Comparison of ENCODE assay signal across 19 cellular contexts in the genomic region with DNA sequence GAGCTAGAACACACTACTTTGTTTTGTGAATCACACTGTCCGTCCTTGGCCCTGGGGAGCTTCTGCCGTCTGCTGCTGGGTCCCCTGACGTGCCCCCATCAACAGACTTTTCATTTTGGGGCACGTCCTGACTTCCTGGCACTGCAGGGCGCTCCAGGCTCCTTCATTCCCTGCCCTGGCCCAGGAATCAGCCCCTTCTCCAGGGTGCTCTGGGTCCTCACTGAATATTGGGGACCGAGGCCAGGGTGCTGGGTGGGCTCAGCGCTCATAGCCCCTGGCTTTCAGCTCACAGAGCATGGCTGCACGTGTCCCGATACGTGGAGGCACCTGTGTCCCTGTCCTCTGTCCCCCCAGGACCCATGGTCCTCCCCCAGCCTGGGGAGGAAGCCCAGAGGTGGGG. TPM values are rescaled to one million over a fixed set of nuclear protein-coding genes. Genes with fewer than 3 reads are reported as not detected.
DNase-seq lines count a peak whose midpoint lies in the region; ATAC-seq and TF ChIP-seq lines count a peak whose summit lies in the region.
"Had no signal": no experiment of that assay in that cellular context is flagged by ENCODE, and none has a peak within 500 bp of the region (broad histone marks: within the 10 kb centered on the region; RNA-seq: fewer than 3 reads in every experiment).

No MANE protein-coding gene starts in this region.

- POLR2A ChIA-PET in WTC11 (lab: Charles Lee), result interaction anchor here (0.7 kb wide), 1 partner anchor 22 kb away, joined by 7 read pairs; no protein-coding TSS in a partner anchor

- CTCF ChIA-PET in WTC11 (lab: Charles Lee), result interaction anchor here (0.6 kb wide), 1 partner anchor 29 kb away, joined by 3 read pairs; no protein-coding TSS in a partner anchor

- peaks cover 26% of the 10 kb centered on the region for H3K4me1 Mint-ChIP-seq in WTC11
- peaks cover 13% of the 10 kb centered on the region for H3K4me1 Mint-ChIP-seq in nephron
- H3K4me1 Mint-ChIP-seq in mesothelial cell of epicardium, result peaks cover 20% of the 10 kb centered on the region

- DNase-seq in WTC11 (ENCODE audit: low spot score) (no peak), mesothelial cell of epicardium (ENCODE audit: low spot score in 2 of 2, unreplicated experiment in 2 of 2) (no peak)
- DNase-seq: MG63, NCI-H1436, NCI-H187 treated with DMSO at 0.1 percent for 48 hours, NCI-H2107, NCI-H446 treated with DMSO at 0.1 percent for 48 hours, NCI-H526 treated with DMSO at 0.1 percent for 48 hours, PC-3, RPMI8226, SHP77 treated with DMSO at 0.1 percent for 48 hours, SK-N-SH had no signal

- no peak for ATAC-seq in WTC11
- ATAC-seq in HG03432 (IDR thresholded peaks at IDR 0.05; ENCODE audit: unreplicated experiment), result no peak
- no peak for ATAC-seq in HG03521 (IDR thresholded peaks at IDR 0.05; ENCODE audit: unreplicated experiment)
- ATAC-seq: GM23338, PC-3 had no signal

- H3K4me3 Mint-ChIP-seq in WTC11, result no peak overlapping the region
- H3K4me3 Mint-ChIP-seq in nephron, result no peak overlapping the region
- no peak overlapping the region for H3K4me3 Mint-ChIP-seq in mesothelial cell of epicardium
- H3K4me3 Mint-ChIP-seq: GM23338 had no signal

- H3K9me3 Mint-ChIP-seq in WTC11 (no peaks in the 10 kb centered on the region), nephron (no peaks in the 10 kb centered on the region), mesothelial cell of epicardium (no peaks in the 10 kb centered on the region)
- H3K9me3 Mint-ChIP-seq: GM23338 had no signal

- no peaks in the 10 kb centered on the region for H3K36me3 Mint-ChIP-seq in WTC11
- H3K36me3 Mint-ChIP-seq in nephron (ENCODE audit: low read depth), result no peaks in the 10 kb centered on the region
- peaks cover 4% of the 10 kb centered on the region for H3K36me3 Mint-ChIP-seq in mesothelial cell of epicardium

- H3K27ac ChIP-seq in 22Rv1, result peak overlapping the region; percentile 36; the same call in 1 of the 2 replicates
- H3K27ac ChIP-seq: C4-2B had no signal

- H3K27me3 Mint-ChIP-seq in WTC11 (ENCODE audit: low read depth), result peaks cover 2% of the 10 kb centered on the region; the same call in 1 of the 2 replicates
- no peaks in the 10 kb centered on the region for H3K27me3 Mint-ChIP-seq in nephron (ENCODE audit: low read depth)
- no peaks in the 10 kb centered on the region for H3K27me3 Mint-ChIP-seq in mesothelial cell of epicardium (ENCODE audit: low read depth)

- TF ChIP-seq CTCF in 22Rv1 (IDR thresholded peaks at IDR 0.05) (no peak), WTC11 (IDR thresholded peaks at IDR 0.05) (no peak), nephron (IDR thresholded peaks at IDR 0.05; ENCODE audit: unreplicated experiment in 3 of 3) (no peak), mesothelial cell of epicardium (IDR thresholded peaks at IDR 0.05; ENCODE audit: unreplicated experiment) (no peak)

- H3K27ac Mint-ChIP-seq in WTC11, result 0 out of 2 replicates have a peak overlapping the region, but pooled peaks have one; percentile 8
- peak overlapping the region; percentile 40 to 69 (median 68) for H3K27ac Mint-ChIP-seq in nephron
- H3K27ac Mint-ChIP-seq in mesothelial cell of epicardium, result no peak overlapping the region
- H3K27ac Mint-ChIP-seq: GM23338 had no signal

TF ChIP-seq in WTC11, 78 proteins besides CTCF, POLR2A, EP300 and RAD21:
- no peak for TF ChIP-seq OVOL2 (CRISPR knock-in tag; IDR thresholded peaks at IDR 0.05; ENCODE audit: borderline replicate concordance)
- no peak for TF ChIP-seq NR2C2 (CRISPR knock-in tag; IDR thresholded peaks at IDR 0.05)
- no peak for TF ChIP-seq GABPB1 (CRISPR knock-in tag; IDR thresholded peaks at IDR 0.05)

RNA-seq across cellular contexts. Expression of gene TSPAN4, which starts 22.3 kb away (rescaled TPM):
- total RNA-seq in WTC11 (2021), result 92.8 to 95.2 TPM (median 94.3 TPM) in 3 replicates
- 94.1 to 98.8 TPM (median 96.6 TPM) in 3 replicates for total RNA-seq in mesothelial cell of epicardium

RNA-seq across cellular contexts. Expression of gene POLR2L, which starts 22.6 kb away (rescaled TPM):
- 138 to 152 TPM (median 144 TPM) in 3 replicates for total RNA-seq in WTC11 (2021)
- 78.7 to 80.2 TPM (median 79.8 TPM) in 3 replicates for total RNA-seq in mesothelial cell of epicardium

RNA-seq across cellular contexts. Expression of gene CD151, which starts 32.2 kb away (rescaled TPM):
- 115 to 127 TPM (median 116 TPM) in 3 replicates for total RNA-seq in WTC11 (2021)
- total RNA-seq in mesothelial cell of epicardium, result 125 to 142 TPM (median 140 TPM) in 3 replicates

RNA-seq across cellular contexts. Expression of gene CRACR2B, which starts 37.2 kb away (rescaled TPM):
- total RNA-seq in WTC11 (2021) (46.5 to 58.6 TPM (median 55.9 TPM) in 3 replicates), mesothelial cell of epicardium (9.9 to 10.6 TPM (median 10.0 TPM) in 3 replicates)
- total RNA-seq: A172 had no signal

RNA-seq across cellular contexts. Expression of gene CHID1, which starts 45.7 kb away (rescaled TPM):
- total RNA-seq in WTC11 (2021) (92.8 to 99.6 TPM (median 94.2 TPM) in 3 replicates), mesothelial cell of epicardium (88.3 to 95.9 TPM (median 95.4 TPM) in 3 replicates)
